In the genomic region with DNA sequence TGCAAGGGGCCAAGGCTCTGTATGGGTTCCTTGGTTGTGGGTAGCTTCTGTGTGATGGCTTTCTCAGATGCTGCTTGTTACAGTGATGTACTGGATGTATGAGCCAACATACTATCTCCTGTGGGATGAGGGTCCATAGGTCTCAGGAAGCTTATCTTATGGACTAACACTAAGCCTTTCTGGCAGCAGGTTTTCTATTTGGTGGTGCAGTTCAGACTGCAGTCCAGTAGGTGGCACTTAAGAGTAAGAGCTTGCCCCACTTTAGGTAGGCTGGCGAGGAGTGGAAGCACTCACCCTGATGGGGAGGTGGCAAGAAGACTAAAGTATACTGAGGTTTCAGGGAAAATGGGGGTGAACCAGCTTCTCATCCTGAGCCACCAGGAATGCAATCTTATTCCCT, we compare ENCODE assay signal across 8 cellular contexts.
DNase-seq lines count a peak whose midpoint lies in the region; ATAC-seq and TF ChIP-seq lines count a peak whose summit lies in the region.

No MANE protein-coding gene starts in this region.

- no peaks in the 10 kb centered on the region for H3K4me1 ChIP-seq in gastrocnemius medialis

- H3K27ac Mint-ChIP-seq in WTC11: 0 out of 2 replicates have a peak overlapping the region, but pooled peaks have one; percentile 84
- H3K27ac Mint-ChIP-seq in activated T-helper 1 cell treated with anti-CD3 and anti-CD28 coated beads, Interleukin-12 subunit alpha, Interleukin-12 subunit beta, Interleukin-2, Interleukin-4 antibody, amounts not matched to agents 30 ng/mL and 10 ng/mL and 1 ng/mL, durations not matched to agents 14 hours and 24 hours and 36 hours: no peak overlapping the region

- no peaks in the 10 kb centered on the region for H3K36me3 ChIP-seq in gastrocnemius medialis

- CTCF ChIA-PET in WTC11 (lab: Charles Lee): interaction anchor here (0.6 to 1.4 kb wide), 9 partner anchors 14 to 545 kb away, joined by 3 to 14 read pairs (median 4); no protein-coding TSS in a partner anchor

- no peak overlapping the region for H3K27ac ChIP-seq in gastrocnemius medialis

- DNase-seq in DMS53 (lab: John Stamatoyannopoulos, UW): peak; percentile 69
- peak; percentile 65 for DNase-seq in KBM-7
- DNase-seq in WTC11 (ENCODE audit: low spot score): peak; percentile 30
- DNase-seq in fibroblast of mammary gland (ENCODE audit: low read depth): peak; percentile 41
- DNase-seq in gastrocnemius medialis: peak in 1 of 2 donors; percentile 8
- DNase-seq in activated T-helper 1 cell treated with anti-CD3 and anti-CD28 coated beads, Interleukin-12 subunit alpha, Interleukin-12 subunit beta, Interleukin-2, Interleukin-4 antibody, amounts not matched to agents 30 ng/mL and 10 ng/mL and 1 ng/mL, durations not matched to agents 14 hours and 24 hours and 36 hours (ENCODE audit: low spot score): no peak
- no peak for DNase-seq in NCI-H2107 (lab: John Stamatoyannopoulos, UW)

- H3K27me3 Mint-ChIP-seq in WTC11 (ENCODE audit: low read depth): no peaks in the 10 kb centered on the region
- H3K27me3 Mint-ChIP-seq in activated T-helper 1 cell treated with anti-CD3 and anti-CD28 coated beads, Interleukin-12 subunit alpha, Interleukin-12 subunit beta, Interleukin-2, Interleukin-4 antibody, amounts not matched to agents 30 ng/mL and 10 ng/mL and 1 ng/mL, durations not matched to agents 14 hours and 24 hours and 36 hours (ENCODE audit: insufficient read depth): peaks cover 2% of the 10 kb centered on the region

- no peak overlapping the region for H3K4me3 Mint-ChIP-seq in WTC11
- H3K4me3 Mint-ChIP-seq in activated T-helper 1 cell treated with anti-CD3 and anti-CD28 coated beads, Interleukin-12 subunit alpha, Interleukin-12 subunit beta, Interleukin-2, Interleukin-4 antibody, amounts not matched to agents 30 ng/mL and 10 ng/mL and 1 ng/mL, durations not matched to agents 14 hours and 24 hours and 36 hours: no peak overlapping the region

- H3K4me3 ChIP-seq in fibroblast of mammary gland (ENCODE audit: control insufficient read depth, low read depth, low read length) (no peak overlapping the region), gastrocnemius medialis (no peak overlapping the region)

- intact Hi-C loops in gastrocnemius medialis (cut with DNase I; ENCODE audit: low total_unique reads): no loop called here
- intact Hi-C loops in activated T-helper 1 cell treated with anti-CD3 and anti-CD28 coated beads, Interleukin-12 subunit alpha, Interleukin-12 subunit beta, Interleukin-2, Interleukin-4 antibody, amounts not matched to agents 30 ng/mL and 10 ng/mL and 1 ng/mL, durations not matched to agents 14 hours and 24 hours and 36 hours (cut with micrococcal nuclease): loop anchor here (1.0 kb wide), 1 partner anchor 401 kb away; no protein-coding TSS in a partner anchor

- peaks cover 37% of the 10 kb centered on the region for H3K4me1 Mint-ChIP-seq in WTC11
- H3K4me1 Mint-ChIP-seq in activated T-helper 1 cell treated with anti-CD3 and anti-CD28 coated beads, Interleukin-12 subunit alpha, Interleukin-12 subunit beta, Interleukin-2, Interleukin-4 antibody, amounts not matched to agents 30 ng/mL and 10 ng/mL and 1 ng/mL, durations not matched to agents 14 hours and 24 hours and 36 hours (ENCODE audit: low read depth): no peaks in the 10 kb centered on the region

- H3K9me3 ChIP-seq in gastrocnemius medialis: no peaks in the 10 kb centered on the region

- TF ChIP-seq POLR2A in gastrocnemius medialis (IDR thresholded peaks at IDR 0.05): no peak

- no peaks in the 10 kb centered on the region for H3K27me3 ChIP-seq in gastrocnemius medialis

- peaks cover 17% of the 10 kb centered on the region for H3K36me3 Mint-ChIP-seq in WTC11
- no peaks in the 10 kb centered on the region for H3K36me3 Mint-ChIP-seq in activated T-helper 1 cell treated with anti-CD3 and anti-CD28 coated beads, Interleukin-12 subunit alpha, Interleukin-12 subunit beta, Interleukin-2, Interleukin-4 antibody, amounts not matched to agents 30 ng/mL and 10 ng/mL and 1 ng/mL, durations not matched to agents 14 hours and 24 hours and 36 hours (ENCODE audit: low read depth)

- peaks cover 6% of the 10 kb centered on the region for H3K9me3 Mint-ChIP-seq in WTC11
- no peaks in the 10 kb centered on the region for H3K9me3 Mint-ChIP-seq in activated T-helper 1 cell treated with anti-CD3 and anti-CD28 coated beads, Interleukin-12 subunit alpha, Interleukin-12 subunit beta, Interleukin-2, Interleukin-4 antibody, amounts not matched to agents 30 ng/mL and 10 ng/mL and 1 ng/mL, durations not matched to agents 14 hours and 24 hours and 36 hours

- POLR2A ChIA-PET in WTC11 (lab: Charles Lee): no interaction called here

- ATAC-seq in GM19351 (IDR thresholded peaks at IDR 0.05; ENCODE audit: unreplicated experiment) (peak; percentile 75), WTC11 (peak; percentile 91), gastrocnemius medialis (no peak)

- TF ChIP-seq CTCF in WTC11 (IDR thresholded peaks at IDR 0.05) (peak; percentile 21; the same call in 1 of the 2 replicates), fibroblast of mammary gland (conservative IDR thresholded peaks at IDR 0.05; ENCODE audit: control insufficient read depth, insufficient read depth, low read depth, low read length) (peak; percentile 74), gastrocnemius medialis (IDR thresholded peaks at IDR 0.05 in 4 of 5, conservative IDR thresholded peaks at IDR 0.05 in 1 of 5) (peak in 3 of 5 experiments; percentile 8 to 44 (median 37))

- in situ Hi-C loops in KBM-7 (cut with MboI; ENCODE audit: low pct_unique_long_range_greater_than_20kb, low sequenced_read_pairs) (loop anchor here (25.0 kb wide), 2 partner anchors 188 to 413 kb away; no protein-coding TSS in a partner anchor), gastrocnemius medialis (cut with MboI; ENCODE audit: low sequenced_read_pairs in 4 of 4) (loop anchor here in 1 of 4 donors (25.0 kb wide), 1 partner anchor 413 kb away; no protein-coding TSS in a partner anchor)

TF ChIP-seq in WTC11, 78 proteins besides CTCF, POLR2A, EP300 and RAD21 (continues in another document):
- TF ChIP-seq ZNF138 (CRISPR knock-in tag; conservative IDR thresholded peaks at IDR 0.05) (no peak), MXD4 (CRISPR knock-in tag; IDR thresholded peaks at IDR 0.05; ENCODE audit: borderline replicate concordance) (no peak), NFATC4 (CRISPR knock-in tag; IDR thresholded peaks at IDR 0.05) (no peak), TCF7 (CRISPR knock-in tag; IDR thresholded peaks at IDR 0.05; ENCODE audit: low read depth) (no peak), HMGA2 (CRISPR knock-in tag; IDR thresholded peaks at IDR 0.05) (no peak), RORB (CRISPR knock-in tag; IDR thresholded peaks at IDR 0.05) (no peak)
- TF ChIP-seq, protein P1, sequence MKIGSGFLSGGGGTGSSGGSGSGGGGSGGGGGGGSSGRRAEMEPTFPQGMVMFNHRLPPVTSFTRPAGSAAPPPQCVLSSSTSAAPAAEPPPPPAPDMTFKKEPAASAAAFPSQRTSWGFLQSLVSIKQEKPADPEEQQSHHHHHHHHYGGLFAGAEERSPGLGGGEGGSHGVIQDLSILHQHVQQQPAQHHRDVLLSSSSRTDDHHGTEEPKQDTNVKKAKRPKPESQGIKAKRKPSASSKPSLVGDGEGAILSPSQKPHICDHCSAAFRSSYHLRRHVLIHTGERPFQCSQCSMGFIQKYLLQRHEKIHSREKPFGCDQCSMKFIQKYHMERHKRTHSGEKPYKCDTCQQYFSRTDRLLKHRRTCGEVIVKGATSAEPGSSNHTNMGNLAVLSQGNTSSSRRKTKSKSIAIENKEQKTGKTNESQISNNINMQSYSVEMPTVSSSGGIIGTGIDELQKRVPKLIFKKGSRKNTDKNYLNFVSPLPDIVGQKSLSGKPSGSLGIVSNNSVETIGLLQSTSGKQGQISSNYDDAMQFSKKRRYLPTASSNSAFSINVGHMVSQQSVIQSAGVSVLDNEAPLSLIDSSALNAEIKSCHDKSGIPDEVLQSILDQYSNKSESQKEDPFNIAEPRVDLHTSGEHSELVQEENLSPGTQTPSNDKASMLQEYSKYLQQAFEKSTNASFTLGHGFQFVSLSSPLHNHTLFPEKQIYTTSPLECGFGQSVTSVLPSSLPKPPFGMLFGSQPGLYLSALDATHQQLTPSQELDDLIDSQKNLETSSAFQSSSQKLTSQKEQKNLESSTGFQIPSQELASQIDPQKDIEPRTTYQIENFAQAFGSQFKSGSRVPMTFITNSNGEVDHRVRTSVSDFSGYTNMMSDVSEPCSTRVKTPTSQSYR (CRISPR knock-in tag; IDR thresholded peaks at IDR 0.05): no peak
- TF ChIP-seq, protein P2, sequence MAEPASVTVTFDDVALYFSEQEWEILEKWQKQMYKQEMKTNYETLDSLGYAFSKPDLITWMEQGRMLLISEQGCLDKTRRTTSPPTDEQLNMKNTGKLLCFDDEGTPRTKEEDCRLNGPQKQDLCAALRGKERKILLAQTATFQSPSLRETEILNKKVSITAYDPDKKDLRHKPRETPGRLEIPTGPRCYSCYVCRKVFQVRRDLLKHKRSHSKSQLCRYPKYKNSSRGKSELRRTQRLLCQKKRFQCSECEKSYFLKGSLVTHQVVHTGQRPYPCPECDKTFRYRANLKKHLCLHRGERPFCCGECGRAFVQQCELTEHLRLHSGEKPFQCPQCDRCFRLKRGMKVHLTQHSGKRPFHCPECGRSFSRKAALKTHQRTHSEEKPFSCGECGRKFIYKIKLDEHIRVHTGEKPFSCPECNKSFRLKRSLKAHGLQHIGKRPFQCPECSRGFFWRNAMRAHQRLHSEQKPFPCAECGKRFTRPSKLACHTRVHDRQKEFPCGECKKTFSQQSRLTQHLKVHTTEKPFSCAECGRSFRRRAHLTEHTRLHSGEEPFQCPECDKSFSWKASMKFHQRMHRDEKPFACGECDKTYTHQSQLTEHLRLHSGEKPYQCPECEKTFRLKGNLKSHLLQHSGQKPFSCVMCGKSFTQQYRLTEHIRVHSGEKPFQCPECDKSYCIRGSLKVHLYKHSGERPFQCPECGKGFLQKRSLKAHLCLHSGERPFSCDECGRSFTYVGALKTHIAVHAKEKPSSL (CRISPR knock-in tag; conservative IDR thresholded peaks at IDR 0.05): no peak
- TF ChIP-seq, protein P3, sequence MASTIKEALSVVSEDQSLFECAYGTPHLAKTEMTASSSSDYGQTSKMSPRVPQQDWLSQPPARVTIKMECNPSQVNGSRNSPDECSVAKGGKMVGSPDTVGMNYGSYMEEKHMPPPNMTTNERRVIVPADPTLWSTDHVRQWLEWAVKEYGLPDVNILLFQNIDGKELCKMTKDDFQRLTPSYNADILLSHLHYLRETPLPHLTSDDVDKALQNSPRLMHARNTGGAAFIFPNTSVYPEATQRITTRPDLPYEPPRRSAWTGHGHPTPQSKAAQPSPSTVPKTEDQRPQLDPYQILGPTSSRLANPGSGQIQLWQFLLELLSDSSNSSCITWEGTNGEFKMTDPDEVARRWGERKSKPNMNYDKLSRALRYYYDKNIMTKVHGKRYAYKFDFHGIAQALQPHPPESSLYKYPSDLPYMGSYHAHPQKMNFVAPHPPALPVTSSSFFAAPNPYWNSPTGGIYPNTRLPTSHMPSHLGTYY (CRISPR knock-in tag; IDR thresholded peaks at IDR 0.05): no peak

Comparison
In these comparisons a context has a peak if more than half of its experiments do, and no peak if none do; other contexts are left out.
1. DNase-seq: peak in DMS53 (single experiment), KBM-7 (single experiment), WTC11 (single experiment) and fibroblast of mammary gland (single experiment); none in activated T-helper 1 cell treated with anti-CD3 and anti-CD28 coated beads, Interleukin-12 subunit alpha, Interleukin-12 subunit beta, Interleukin-2, Interleukin-4 antibody, amounts not matched to agents 30 ng/mL and 10 ng/mL and 1 ng/mL, durations not matched to agents 14 hours and 24 hours and 36 hours (single experiment) and NCI-H2107 (single experiment).
2. ATAC-seq: peak in GM19351 (single experiment) and WTC11 (single experiment); none in gastrocnemius medialis (0 of 2).
3. CTCF ChIP-seq: peak in every context shown above with its lines; median percentile 74 in fibroblast of mammary gland; 37 in gastrocnemius medialis; 21 in WTC11.